ENCODE assay signal across 31 cellular contexts in genomic region chr12:120321382-120322202, GRCh38. TPM values are rescaled to one million over a fixed set of nuclear protein-coding genes. Genes with fewer than 3 reads are reported as not detected.
A peak's percentile ranks its signal among the peaks of the same experiment; 100 is the strongest.
DNase-seq lines count a peak whose midpoint lies in the region; ATAC-seq, FAIRE-seq and TF ChIP-seq lines count a peak whose summit lies in the region.
"Had no signal": no experiment of that assay in that cellular context is flagged by ENCODE, and none has a peak within 500 bp of the region (broad histone marks: within the 10 kb centered on the region; RNA-seq: fewer than 3 reads in every experiment).

No MANE protein-coding gene starts in this region.

- H3K9me3 ChIP-seq in A549, result no peaks in the 10 kb centered on the region
- no peaks in the 10 kb centered on the region for H3K9me3 ChIP-seq in kidney (ENCODE audit: control insufficient read depth in 1 of 2, low read length in 2 of 2)
- H3K9me3 ChIP-seq in mucosa of rectum (ENCODE audit: control insufficient read depth in 2 of 2, low read length in 2 of 2), result no peaks in the 10 kb centered on the region
- H3K9me3 ChIP-seq: BLaER1, right atrium auricular region, uterus had no signal

- H3K4me2 ChIP-seq in A549, result peak overlapping the region; percentile 61
- H3K4me2 ChIP-seq: BLaER1 had no signal

- peak in 1 of 2 experiments; percentile 80 for DNase-seq in A549 (ENCODE audit: low read depth in 1 of 2, low spot score in 1 of 2)
- DNase-seq in NCI-H69 (lab: John Stamatoyannopoulos, UW), result peak; percentile 27
- DNase-seq in kidney, result peak; percentile 77
- no peak for DNase-seq in RKO (ENCODE audit: low spot score)
- no peak for DNase-seq in retina
- no peak for DNase-seq in HuH-7.5 (ENCODE audit: low spot score)
- DNase-seq: activated CD4-positive, alpha-beta memory T cell treated with anti-CD3 and anti-CD28 coated beads, Interleukin-2, amount 10 ng/mL, durations not matched to agents 7 days and 5 days; activated naive CD4-positive, alpha-beta T cell treated with anti-CD3 and anti-CD28 coated beads, Interleukin-2, amount 10 ng/mL, durations not matched to agents 7 days and 5 days; activated T-cell treated with anti-CD3 and anti-CD28 coated beads, Interleukin-2, amount 50 U/mL, for 1 hour; anterior cingulate cortex; caudate nucleus; dorsolateral prefrontal cortex; foreskin fibroblast; Karpas-422; NCI-H1092; NCI-H2081; NCI-H446; stimulated activated CD8-positive, alpha-beta memory T cell treated with anti-CD3 and anti-CD28 coated beads, Interleukin-4, amount 100 ng/mL, for 48 hours; T-helper 2 cell; uterus had no signal

- FAIRE-seq in A549 (lab: Jason Lieb, UNC), result no peak
- FAIRE-seq in kidney (lab: Jason Lieb, UNC), result peak; percentile 35
- FAIRE-seq: A204.1, G401.6, H1, keratinocyte had no signal

- H3K9ac ChIP-seq in kidney (ENCODE audit: low read length in 2 of 2), result no peak overlapping the region
- H3K9ac ChIP-seq in mucosa of rectum (ENCODE audit: low read depth in 1 of 2, low read length in 2 of 2), result peak overlapping the region in 1 of 2 donors; percentile 35
- H3K9ac ChIP-seq: BLaER1 had no signal

- H3K36me3 ChIP-seq in kidney (ENCODE audit: control insufficient read depth in 1 of 2, insufficient read depth in 2 of 2, low read length in 2 of 2) (no peaks in the 10 kb centered on the region), mucosa of rectum (ENCODE audit: control insufficient read depth in 2 of 2, insufficient read depth in 2 of 2, low read length in 2 of 2) (no peaks in the 10 kb centered on the region)
- H3K36me3 ChIP-seq: BLaER1, right atrium auricular region, uterus had no signal

- no peak overlapping the region for H3K4me3 ChIP-seq in A549
- H3K4me3 ChIP-seq in kidney (ENCODE audit: low read length in 2 of 2), result peak overlapping the region in 1 of 2 donors; percentile 21
- H3K4me3 ChIP-seq in mucosa of rectum (ENCODE audit: low read length in 2 of 2), result peak overlapping the region; percentile 14 to 33
- H3K4me3 ChIP-seq: BLaER1, dorsolateral prefrontal cortex, right atrium auricular region, SK-N-MC, uterus had no signal

- intact Hi-C loops in kidney (cut with DNase I), result no loop called here

- ATAC-seq in A549 (peak in 1 of 2 experiments; percentile 19; a peak in 3 of 6 replicates), HG02938 (IDR thresholded peaks at IDR 0.05; ENCODE audit: unreplicated experiment) (no peak)

- H3K27ac ChIP-seq in A549, result peak overlapping the region; percentile 52 to 66; a peak in 5 of 6 replicates
- peak overlapping the region in 1 of 2 donors; percentile 63 for H3K27ac ChIP-seq in kidney (ENCODE audit: low read depth in 2 of 2, low read length in 2 of 2)
- H3K27ac ChIP-seq in mucosa of rectum (ENCODE audit: low read depth in 2 of 2, low read length in 2 of 2), result peak overlapping the region; percentile 24 to 79
- H3K27ac ChIP-seq: BLaER1, dorsolateral prefrontal cortex, right atrium auricular region, SK-N-MC, uterus had no signal

- no peaks in the 10 kb centered on the region for H3K27me3 ChIP-seq in mucosa of rectum (ENCODE audit: control insufficient read depth in 2 of 2, insufficient read depth in 2 of 2, low read length in 2 of 2)
- H3K27me3 ChIP-seq: BLaER1, dorsolateral prefrontal cortex, right atrium auricular region, uterus had no signal

- no peak for TF ChIP-seq EP300 in A549 (IDR thresholded peaks at IDR 0.05)

- POLR2A ChIA-PET in A549 (lab: Yijun Ruan, JAX), result no interaction called here

- no peak for TF ChIP-seq RAD21 in A549 (conservative IDR thresholded peaks at IDR 0.05 in 1 of 2, IDR thresholded peaks at IDR 0.05 in 1 of 2)

- TF ChIP-seq POLR2A in A549 (IDR thresholded peaks at IDR 0.05; ENCODE audit: low read length), result no peak

- TF ChIP-seq CTCF in A549 (IDR thresholded peaks at IDR 0.05), result no peak
- no peak for TF ChIP-seq CTCF in kidney (IDR thresholded peaks at IDR 0.05; ENCODE audit: borderline replicate concordance, extremely low read depth, insufficient read depth)

- WGBS in A549 (ENCODE audit: missing lambda C conversion rate), result 44% methylated on average over 13 of the region's 13 CpGs

- CTCF ChIA-PET in A549 (lab: Yijun Ruan, JAX), result interaction anchor here (0.8 to 1.6 kb wide), 7 partner anchors 8 to 145 kb away, joined by 3 to 8 read pairs (median 5); partner anchors contain the start of gene SIRT4

- peaks cover 23% of the 10 kb centered on the region for H3K4me1 ChIP-seq in A549
- peaks cover 3 to 8% of the 10 kb centered on the region in 2 donors for H3K4me1 ChIP-seq in kidney (ENCODE audit: control insufficient read depth in 1 of 2, insufficient read depth in 1 of 2, low read depth in 1 of 2, low read length in 2 of 2)
- H3K4me1 ChIP-seq in mucosa of rectum (ENCODE audit: control insufficient read depth in 2 of 2, insufficient read depth in 2 of 2, low read length in 2 of 2), result peaks cover 18 to 24% of the 10 kb centered on the region in 2 donors

TF ChIP-seq in A549, 52 proteins besides CTCF, POLR2A, EP300 and RAD21:
- TF ChIP-seq POLR2AphosphoS2 (conservative IDR thresholded peaks at IDR 0.05; ENCODE audit: low read length) (no peak), HOXB5 (CRISPR knock-in tag; IDR thresholded peaks at IDR 0.05) (peak; percentile 70; the same call in 1 of the 2 replicates)
TF ChIP-seq in A549: peak in this region for 1.

RNA-seq across cellular contexts. Expression of gene PLA2G1B, which starts 6.0 kb away (rescaled TPM):
- polyA plus RNA-seq in A549 (2011; rRNA removed) (0.21 TPM in 1 of 2 replicates, not detected in the other), A549 (2017; fragmentation: RNase III; extraction: RNeasy Plus Mini Kit Qiagen cat#74134 plus additional on column Dnase treatment) (not detected in 3 replicates), kidney (ENCODE audit: insufficient read depth, low read depth, low replicate concordance) (not detected)
- polyA plus RNA-seq in A549 (2012; cell fraction: cytosol; rRNA removed), result not detected in 2 replicates
- polyA plus RNA-seq in A549 (2012; cell fraction: nucleus; rRNA removed), result not detected in 2 replicates
- polyA minus RNA-seq in A549 (2011; rRNA and poly(A)+ RNA removed), result not detected in 2 replicates
- not detected for total RNA-seq in kidney
- total RNA-seq: activated CD4-positive, alpha-beta memory T cell treated with anti-CD3 and anti-CD28 coated beads, Interleukin-2, amount 10 ng/mL, durations not matched to agents 7 days and 5 days; H1; right atrium auricular region; subcutaneous adipose tissue; uterus had no signal
- polyA plus RNA-seq: H1, keratinocyte had no signal

RNA-seq across cellular contexts. Expression of gene SIRT4, which starts 19.5 kb away (rescaled TPM):
- polyA plus RNA-seq in A549 (2011; rRNA removed), result 1.6 and 2.6 TPM in 2 replicates
- polyA plus RNA-seq in A549 (2012; cell fraction: cytosol; rRNA removed), result 0.52 and 0.79 TPM in 2 replicates
- 0.29 and 0.34 TPM in 2 replicates for polyA plus RNA-seq in A549 (2012; cell fraction: nucleus; rRNA removed)
- polyA plus RNA-seq in A549 (2017; fragmentation: RNase III; extraction: RNeasy Plus Mini Kit Qiagen cat#74134 plus additional on column Dnase treatment), result 0.87 to 1.6 TPM (median 0.95 TPM) in 3 replicates
- polyA minus RNA-seq in A549 (2011; rRNA and poly(A)+ RNA removed), result 1.2 and 1.3 TPM in 2 replicates
- 1.5 TPM for total RNA-seq in kidney
- polyA plus RNA-seq in kidney (ENCODE audit: insufficient read depth, low read depth, low replicate concordance), result 8.1 TPM

RNA-seq across cellular contexts. Expression of gene RNU4-1, which starts 28.6 kb away (rescaled TPM):
- polyA plus RNA-seq in A549 (2011; rRNA removed) (not detected in 2 replicates), A549 (2017; fragmentation: RNase III; extraction: RNeasy Plus Mini Kit Qiagen cat#74134 plus additional on column Dnase treatment) (not detected in 3 replicates), kidney (ENCODE audit: insufficient read depth, low read depth, low replicate concordance) (not detected)
- not detected in 2 replicates for polyA plus RNA-seq in A549 (2012; cell fraction: cytosol; rRNA removed)
- polyA plus RNA-seq in A549 (2012; cell fraction: nucleus; rRNA removed), result not detected in 2 replicates
- polyA minus RNA-seq in A549 (2011; rRNA and poly(A)+ RNA removed), result under 0.01 TPM in 2 replicates
- 3,016 TPM for total RNA-seq in kidney
- total RNA-seq: right atrium auricular region had no signal

RNA-seq across cellular contexts. Expression of gene RNU4-2, which starts 29.9 kb away (rescaled TPM):
- under 0.01 TPM in 1 of 2 replicates, not detected in the other for polyA plus RNA-seq in A549 (2011; rRNA removed)
- not detected in 2 replicates for polyA plus RNA-seq in A549 (2012; cell fraction: cytosol; rRNA removed)
- not detected in 2 replicates for polyA plus RNA-seq in A549 (2012; cell fraction: nucleus; rRNA removed)
- not detected in 3 replicates for polyA plus RNA-seq in A549 (2017; fragmentation: RNase III; extraction: RNeasy Plus Mini Kit Qiagen cat#74134 plus additional on column Dnase treatment)
- under 0.01 TPM in 2 replicates for polyA minus RNA-seq in A549 (2011; rRNA and poly(A)+ RNA removed)
- total RNA-seq in kidney, result 18,412 TPM
- not detected for polyA plus RNA-seq in kidney (ENCODE audit: insufficient read depth, low read depth, low replicate concordance)
- total RNA-seq: right atrium auricular region had no signal

RNA-seq across cellular contexts. Expression of gene MSI1, which starts 47.4 kb away (rescaled TPM):
- polyA plus RNA-seq in A549 (2011; rRNA removed), result 0.44 and 0.72 TPM in 2 replicates
- polyA plus RNA-seq in A549 (2012; cell fraction: cytosol; rRNA removed), result 1.0 TPM in 2 replicates
- polyA plus RNA-seq in A549 (2012; cell fraction: nucleus; rRNA removed), result 1.4 and 2.4 TPM in 2 replicates
- polyA plus RNA-seq in A549 (2017; fragmentation: RNase III; extraction: RNeasy Plus Mini Kit Qiagen cat#74134 plus additional on column Dnase treatment), result 1.0 to 1.9 TPM (median 1.4 TPM) in 3 replicates
- 0.91 and 1.8 TPM in 2 replicates for polyA minus RNA-seq in A549 (2011; rRNA and poly(A)+ RNA removed)
- 1.3 TPM for total RNA-seq in kidney
- 0.80 TPM for polyA plus RNA-seq in kidney (ENCODE audit: insufficient read depth, low read depth, low replicate concordance)
- total RNA-seq: activated CD4-positive, alpha-beta memory T cell treated with anti-CD3 and anti-CD28 coated beads, Interleukin-2, amount 10 ng/mL, durations not matched to agents 7 days and 5 days; RPMI7951; subcutaneous adipose tissue had no signal
- polyA plus RNA-seq: keratinocyte had no signal

Comparison
In these comparisons a context has a peak if more than half of its experiments do, and no peak if none do; other contexts are left out.
1. DNase-seq: peak in NCI-H69 (single experiment) and kidney (single experiment); none in RKO (single experiment), retina (single experiment) and HuH-7.5 (single experiment).